18 cellular contexts compared by ENCODE assay signal in genomic region chr11:101567086-101567485, GRCh38. TPM values are rescaled to one million over a fixed set of nuclear protein-coding genes. Genes with fewer than 3 reads are reported as not detected.
DNase-seq lines count a peak whose midpoint lies in the region; TF ChIP-seq lines count a peak whose summit lies in the region.
"Had no signal": no experiment of that assay in that cellular context is flagged by ENCODE, and none has a peak within 500 bp of the region (broad histone marks: within the 10 kb centered on the region; RNA-seq: fewer than 3 reads in every experiment).

No MANE protein-coding gene starts in this region.

- no peaks in the 10 kb centered on the region for H3K4me1 Mint-ChIP-seq in neural progenitor cell
- H3K4me1 Mint-ChIP-seq: B cell had no signal

- H2AFZ ChIP-seq in OCI-LY7 (ENCODE audit: low read length) (no peak overlapping the region), neural progenitor cell (replicated peaks) (peak overlapping the region; percentile 87)

- H3K36me3 Mint-ChIP-seq in neural progenitor cell = no peaks in the 10 kb centered on the region

- peak overlapping the region; percentile 16 for H3K4me3 ChIP-seq in H7 (ENCODE audit: insufficient read depth, low read depth, low read length)
- no peak overlapping the region for H3K4me3 ChIP-seq in OCI-LY7 (ENCODE audit: low read depth, low read length, poor library complexity, severe bottlenecking)
- H3K4me3 ChIP-seq in iPS-15b (ENCODE audit: low read depth, low read length) = peak overlapping the region; percentile 22
- H3K4me3 ChIP-seq in neural progenitor cell = no peak overlapping the region
- H3K4me3 ChIP-seq: SK-N-MC had no signal

- CTCF ChIA-PET in OCI-LY7 (lab: Charles Lee; ENCODE audit: unreplicated experiment) = no interaction called here

- peak; percentile 9 for DNase-seq in H7
- DNase-seq in OCI-LY7 (ENCODE audit: low spot score) = peak; percentile 20
- DNase-seq in neural progenitor cell (ENCODE audit: low spot score) = peak; percentile 69
- DNase-seq in stimulated activated naive CD4-positive, alpha-beta T cell treated with Interleukin-2 at 50 U/mL for 16 hours (lab: John Stamatoyannopoulos, UW) = no peak
- no peak for DNase-seq in NOMO-1 (lab: John Stamatoyannopoulos, UW; ENCODE audit: unreplicated experiment in 2 of 2)
- no peak for DNase-seq in NCI-H524 treated with DMSO at 0.1 percent for 48 hours (lab: John Stamatoyannopoulos, UW)
- DNase-seq: ACHN; Calu3; CD4-positive, alpha-beta T cell; HFFc6; MM.1S; NCI-H1105 treated with DMSO at 0.1 percent for 48 hours; NCI-H1930; NCI-H510A; NK-92 treated with Interleukin-12 subunit alpha and Interleukin-12 subunit beta, amount 100 ng/mL, for 24 hours had no signal

- no peak overlapping the region for H3K4me3 Mint-ChIP-seq in neural progenitor cell
- H3K4me3 Mint-ChIP-seq: B cell; CD4-positive, alpha-beta T cell; HFFc6 had no signal

- no peaks in the 10 kb centered on the region for H3F3A ChIP-seq in neural progenitor cell (ENCODE audit: low read depth)

- no TSS peak for BruUV-seq in OCI-LY7 (replicated peaks; lab: Mats Ljungman, UMichigan)

- no peak overlapping the region for H3K4me2 ChIP-seq in OCI-LY7 (ENCODE audit: low read length)
- H3K4me2 ChIP-seq in neural progenitor cell = peak overlapping the region; percentile 41

- H3K36me3 ChIP-seq in H7 (replicated peaks; ENCODE audit: control insufficient read depth, insufficient read depth, low read length) = no peaks in the 10 kb centered on the region
- no peaks in the 10 kb centered on the region for H3K36me3 ChIP-seq in OCI-LY7 (ENCODE audit: insufficient read depth, low read length)
- no peaks in the 10 kb centered on the region for H3K36me3 ChIP-seq in iPS-15b (ENCODE audit: control insufficient read depth, insufficient read depth, low read length)
- no peaks in the 10 kb centered on the region for H3K36me3 ChIP-seq in neural progenitor cell

- H3K9me2 ChIP-seq in OCI-LY7 (ENCODE audit: insufficient read depth, low read length) = no peaks in the 10 kb centered on the region

- H3K9me3 ChIP-seq in OCI-LY7 (ENCODE audit: low read length) (no peaks in the 10 kb centered on the region), iPS-15b (ENCODE audit: control insufficient read depth, insufficient read depth, low read length) (no peaks in the 10 kb centered on the region), neural progenitor cell (ENCODE audit: low read depth) (no peaks in the 10 kb centered on the region)

- H4K20me1 ChIP-seq in OCI-LY7 (ENCODE audit: insufficient read depth, low read length) (no peaks in the 10 kb centered on the region), neural progenitor cell (ENCODE audit: low read depth) (no peaks in the 10 kb centered on the region)

- H3K9ac ChIP-seq in iPS-15b (ENCODE audit: low read depth, low read length) (peak overlapping the region; percentile 54), neural progenitor cell (no peak overlapping the region)

- no peak overlapping the region for H3K27ac Mint-ChIP-seq in neural progenitor cell
- H3K27ac Mint-ChIP-seq: B cell; CD4-positive, alpha-beta T cell; HFFc6 had no signal

- TF ChIP-seq CTCF in OCI-LY7 (conservative IDR thresholded peaks at IDR 0.05; ENCODE audit: low read length) = no peak
- no peak for TF ChIP-seq CTCF in neural progenitor cell (IDR thresholded peaks at IDR 0.05)

- POLR2A ChIA-PET in OCI-LY7 (lab: Charles Lee) = interaction anchor here (0.7 to 1.4 kb wide), 2 partner anchors 19 to 42 kb away, joined by 3 to 4 read pairs; no protein-coding TSS in a partner anchor

- H3K27me3 Mint-ChIP-seq in neural progenitor cell (ENCODE audit: insufficient read depth, low read depth) = no peaks in the 10 kb centered on the region
- H3K27me3 Mint-ChIP-seq: B cell; CD4-positive, alpha-beta T cell had no signal

- H3K27ac ChIP-seq in OCI-LY7 (ENCODE audit: low read depth, low read length, poor library complexity, severe bottlenecking) (no peak overlapping the region), neural progenitor cell (no peak overlapping the region)
- H3K27ac ChIP-seq: SK-N-MC had no signal

- no peaks in the 10 kb centered on the region for H3K9me3 Mint-ChIP-seq in neural progenitor cell

- H3K27me3 ChIP-seq in H7 (ENCODE audit: control insufficient read depth, insufficient read depth, low read length) (no peaks in the 10 kb centered on the region), iPS-15b (ENCODE audit: control insufficient read depth, insufficient read depth, low read length) (no peaks in the 10 kb centered on the region), neural progenitor cell (no peaks in the 10 kb centered on the region)

- H3K79me2 ChIP-seq in OCI-LY7 (ENCODE audit: insufficient read depth, low read depth, low read length) (no peaks in the 10 kb centered on the region), neural progenitor cell (ENCODE audit: low read depth) (no peaks in the 10 kb centered on the region)

- intact Hi-C loops in OCI-LY7 (cut with micrococcal nuclease; ENCODE audit: unreplicated experiment) = no loop called here

- H3K4me1 ChIP-seq in OCI-LY7 (ENCODE audit: insufficient read depth, low read length, poor library complexity, severe bottlenecking) = peaks cover 2% of the 10 kb centered on the region
- H3K4me1 ChIP-seq in iPS-15b (ENCODE audit: control insufficient read depth, insufficient read depth, low read length) = peaks cover 2% of the 10 kb centered on the region
- peaks cover 5% of the 10 kb centered on the region for H3K4me1 ChIP-seq in neural progenitor cell

RNA-seq across cellular contexts. Expression of gene TRPC6, which starts 16.7 kb away (rescaled TPM):
- total RNA-seq in H7 (2014; rRNA removed; shearing (Covaris generic)) = 1.4 and 2.1 TPM in 2 replicates
- 0.13 TPM in 1 of 2 replicates, not detected in the other for total RNA-seq in OCI-LY7 (2014; rRNA removed; shearing (Covaris generic))
- total RNA-seq in OCI-LY7 (2022) (0.15 TPM in 1 of 2 replicates, not detected in the other), neural progenitor cell (ENCODE audit: low replicate concordance) (0.09 and 0.17 TPM in 2 replicates)
- total RNA-seq: B cell; Calu3; CD4-positive, alpha-beta T cell; HFFc6 had no signal

Comparison
In these comparisons a context has a peak if more than half of its experiments do, and no peak if none do; other contexts are left out.
1. DNase-seq: peak in H7 (single experiment), OCI-LY7 (single experiment) and neural progenitor cell (single experiment); none in stimulated activated naive CD4-positive, alpha-beta T cell treated with Interleukin-2 at 50 U/mL for 16 hours (single experiment), NOMO-1 (0 of 2) and NCI-H524 treated with DMSO at 0.1 percent for 48 hours (single experiment).
2. H3K4me3 ChIP-seq: peak in H7 (single experiment) and iPS-15b (single experiment); none in OCI-LY7 (single experiment) and neural progenitor cell (single experiment).